In genomic region chr13:48504606-48505369, GRCh38 we compare ENCODE assay signal across 1 cellular context.
TF ChIP-seq lines count a peak whose summit lies in the region.

No MANE protein-coding gene starts in this region.

TF ChIP-seq in GM12878, 131 proteins besides CTCF, POLR2A, EP300 and RAD21 (continued from another document):
- no peak for TF ChIP-seq MLLT1 (IDR thresholded peaks at IDR 0.05)
TF ChIP-seq in GM12878: peak in this region for 2.
